In the genomic region with DNA sequence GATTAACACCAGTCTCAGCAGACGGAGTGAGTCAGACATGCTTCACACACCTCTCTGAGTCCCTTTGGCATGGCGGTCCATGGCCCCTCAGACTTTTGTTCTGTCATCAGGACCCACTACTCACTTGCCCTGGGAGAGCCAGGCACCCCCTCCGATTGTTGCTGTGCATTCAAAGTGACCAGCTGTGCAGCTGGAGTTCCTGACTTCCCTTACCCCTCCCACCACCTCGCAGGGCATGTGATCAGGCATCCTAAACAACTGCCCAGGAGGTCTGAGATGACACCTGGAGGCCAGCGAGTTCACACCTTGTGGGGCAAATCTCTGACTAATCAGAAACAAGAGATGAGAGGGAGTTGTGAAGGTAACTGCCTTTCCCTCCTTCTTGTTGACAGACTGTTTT, we compare ENCODE assay signal across 21 cellular contexts. TPM values are rescaled to one million over a fixed set of nuclear protein-coding genes. Genes with fewer than 3 reads are reported as not detected.
DNase-seq lines count a peak whose midpoint lies in the region; ATAC-seq, FAIRE-seq and TF ChIP-seq lines count a peak whose summit lies in the region.
"Had no signal": no experiment of that assay in that cellular context is flagged by ENCODE, and none has a peak within 500 bp of the region (broad histone marks: within the 10 kb centered on the region; RNA-seq: fewer than 3 reads in every experiment).

No MANE protein-coding gene starts in this region.

- intact Hi-C loops in A673 (cut with micrococcal nuclease; ENCODE audit: unreplicated experiment): no loop called here

- H3K36me3 Mint-ChIP-seq in astrocyte (ENCODE audit: low read depth, unreplicated experiment) (no peaks in the 10 kb centered on the region), mesothelial cell of epicardium (no peaks in the 10 kb centered on the region), WTC11 (0 out of 2 replicates have a peak, but pooled peaks cover 3% of the 10 kb centered on the region)
- H3K36me3 Mint-ChIP-seq: CD8-positive, alpha-beta T cell had no signal

- H3K4me1 ChIP-seq in BLaER1 (peaks cover 39% of the 10 kb centered on the region), astrocyte (ENCODE audit: insufficient read depth, low read length) (peaks cover 7% of the 10 kb centered on the region), neutrophil (ENCODE audit: control insufficient read depth in 1 of 2, insufficient read depth in 1 of 2, low read depth in 1 of 2, low read length in 1 of 2) (peaks cover 52 to 53% of the 10 kb centered on the region in 2 experiments), A673 (ENCODE audit: insufficient read depth, low read length, poor library complexity, severe bottlenecking) (no peaks in the 10 kb centered on the region)
- H3K4me1 ChIP-seq: BE2C had no signal

- H4K20me1 ChIP-seq in BLaER1: no peaks in the 10 kb centered on the region
- no peaks in the 10 kb centered on the region for H4K20me1 ChIP-seq in astrocyte (ENCODE audit: insufficient read depth, low read length)

- no peak for FAIRE-seq in astrocyte (lab: Jason Lieb, UNC)
- FAIRE-seq: G401.6, GM12891, H54, HepG2 had no signal

- peaks cover 20% of the 10 kb centered on the region for H3K27me3 Mint-ChIP-seq in astrocyte (ENCODE audit: low read depth, unreplicated experiment)
- peaks cover 44% of the 10 kb centered on the region for H3K27me3 Mint-ChIP-seq in mesothelial cell of epicardium (ENCODE audit: low read depth)
- peaks cover 14% of the 10 kb centered on the region for H3K27me3 Mint-ChIP-seq in WTC11 (ENCODE audit: low read depth)

- DNase-seq in astrocyte (ENCODE audit: low read depth) (no peak), A673 (ENCODE audit: low spot score) (no peak), mesothelial cell of epicardium (ENCODE audit: low spot score in 2 of 2, unreplicated experiment in 2 of 2) (no peak), WTC11 (ENCODE audit: low spot score) (no peak)
- DNase-seq: 8988T; ACHN; BE2C; Calu3; CD8-positive, alpha-beta T cell; DMS53; HCEC 1CT; KG1 had no signal

- H3K27me3 ChIP-seq in BLaER1 (no peaks in the 10 kb centered on the region), astrocyte (ENCODE audit: insufficient read depth, low read length) (peaks cover 5% of the 10 kb centered on the region), neutrophil (peaks cover 6% of the 10 kb centered on the region), A673 (replicated peaks; ENCODE audit: insufficient read depth, low read depth, low read length, poor library complexity) (peaks cover 23% of the 10 kb centered on the region)

- no peaks in the 10 kb centered on the region for H3K79me2 ChIP-seq in astrocyte (ENCODE audit: insufficient read depth, low read length)

- H3K9me3 ChIP-seq in BLaER1 (peaks cover 19% of the 10 kb centered on the region), astrocyte (ENCODE audit: insufficient read depth, low read depth, low read length) (no peaks in the 10 kb centered on the region), neutrophil (no peaks in the 10 kb centered on the region), A673 (ENCODE audit: low read depth, low read length, poor library complexity, severe bottlenecking) (no peaks in the 10 kb centered on the region)
- H3K9me3 ChIP-seq: BE2C had no signal

- no peak overlapping the region for H3K9ac ChIP-seq in BLaER1
- H3K9ac ChIP-seq in astrocyte (ENCODE audit: low read length): no peak overlapping the region

- POLR2A ChIA-PET in A673 (lab: Charles Lee; ENCODE audit: low non-redundant PET) (no interaction called here), WTC11 (lab: Charles Lee) (no interaction called here)

- H3K9me3 Mint-ChIP-seq in astrocyte (ENCODE audit: unreplicated experiment) (peaks cover 4% of the 10 kb centered on the region), mesothelial cell of epicardium (peaks cover 20% of the 10 kb centered on the region), WTC11 (peaks cover 18% of the 10 kb centered on the region)
- H3K9me3 Mint-ChIP-seq: GM23338 had no signal

- H3K36me3 ChIP-seq in BLaER1: no peaks in the 10 kb centered on the region
- H3K36me3 ChIP-seq in astrocyte (ENCODE audit: insufficient read depth, low read length): no peaks in the 10 kb centered on the region
- no peaks in the 10 kb centered on the region for H3K36me3 ChIP-seq in neutrophil
- no peaks in the 10 kb centered on the region for H3K36me3 ChIP-seq in A673 (ENCODE audit: insufficient read depth, low read length, poor library complexity, severe bottlenecking)
- H3K36me3 ChIP-seq: BE2C had no signal

- CTCF ChIA-PET in A673 (lab: Charles Lee): no interaction called here
- CTCF ChIA-PET in WTC11 (lab: Charles Lee): no interaction called here

- H3K4me3 ChIP-seq in BLaER1 (no peak overlapping the region), astrocyte (ENCODE audit: insufficient read depth, low read depth, low read length) (no peak overlapping the region), neutrophil (ENCODE audit: low read depth in 1 of 2, low read length in 1 of 2) (no peak overlapping the region), A673 (ENCODE audit: low read depth, low read length, poor library complexity, severe bottlenecking) (no peak overlapping the region)
- H3K4me3 ChIP-seq: GM23338 had no signal

- H3K27ac ChIP-seq in BLaER1: peak overlapping the region; percentile 18; the same call in 1 of the 2 replicates
- H3K27ac ChIP-seq in astrocyte (ENCODE audit: low read depth, low read length): no peak overlapping the region
- H3K27ac ChIP-seq in neutrophil: peak overlapping the region; percentile 82
- H3K27ac ChIP-seq in A673 (ENCODE audit: low read depth, low read length, poor library complexity, severe bottlenecking): no peak overlapping the region

- TF ChIP-seq CTCF in astrocyte (IDR thresholded peaks at IDR 0.05; ENCODE audit: insufficient read depth, low read depth, low read length) (no peak), neutrophil (IDR thresholded peaks at IDR 0.05) (no peak), A673 (conservative IDR thresholded peaks at IDR 0.05; ENCODE audit: low read depth, low read length) (no peak), mesothelial cell of epicardium (IDR thresholded peaks at IDR 0.05; ENCODE audit: unreplicated experiment) (no peak), WTC11 (IDR thresholded peaks at IDR 0.05) (no peak)

- no peak overlapping the region for H3K4me3 Mint-ChIP-seq in astrocyte (ENCODE audit: unreplicated experiment)
- no peak overlapping the region for H3K4me3 Mint-ChIP-seq in mesothelial cell of epicardium
- no peak overlapping the region for H3K4me3 Mint-ChIP-seq in WTC11
- H3K4me3 Mint-ChIP-seq: CD8-positive, alpha-beta T cell; GM23338 had no signal

- no peak overlapping the region for H3K27ac Mint-ChIP-seq in astrocyte (ENCODE audit: unreplicated experiment)
- H3K27ac Mint-ChIP-seq in mesothelial cell of epicardium: no peak overlapping the region
- no peak overlapping the region for H3K27ac Mint-ChIP-seq in WTC11
- H3K27ac Mint-ChIP-seq: CD8-positive, alpha-beta T cell; GM23338 had no signal

- peaks cover 3% of the 10 kb centered on the region for H3K4me1 Mint-ChIP-seq in astrocyte (ENCODE audit: low read depth, unreplicated experiment)
- H3K4me1 Mint-ChIP-seq in mesothelial cell of epicardium: no peaks in the 10 kb centered on the region
- peaks cover 13% of the 10 kb centered on the region for H3K4me1 Mint-ChIP-seq in WTC11

- H2AFZ ChIP-seq in astrocyte (ENCODE audit: low read depth, low read length): peak overlapping the region; percentile 15
- H2AFZ ChIP-seq: GM23338 had no signal

- ATAC-seq in esophagus mucosa (peak; percentile 16), GM18858 (IDR thresholded peaks at IDR 0.05; ENCODE audit: unreplicated experiment) (no peak), WTC11 (no peak)
- ATAC-seq: CD8-positive, alpha-beta T cell; GM23338; HepG2 had no signal

- BruUV-seq in A673 (replicated peaks; lab: Mats Ljungman, UMichigan): no TSS peak

- no peak overlapping the region for H3K4me2 ChIP-seq in BLaER1
- H3K4me2 ChIP-seq in astrocyte (ENCODE audit: low read length): no peak overlapping the region
- H3K4me2 ChIP-seq: GM23338 had no signal

TF ChIP-seq in WTC11, 78 proteins besides CTCF, POLR2A, EP300 and RAD21:
- no peak for TF ChIP-seq CREM (CRISPR knock-in tag; IDR thresholded peaks at IDR 0.05)
- no peak for TF ChIP-seq SP1 (CRISPR knock-in tag; conservative IDR thresholded peaks at IDR 0.05)
- no peak for TF ChIP-seq HMGA2 (CRISPR knock-in tag; IDR thresholded peaks at IDR 0.05)
- TF ChIP-seq TCF7 (CRISPR knock-in tag; IDR thresholded peaks at IDR 0.05; ENCODE audit: low read depth): no peak
- TF ChIP-seq, protein P1, sequence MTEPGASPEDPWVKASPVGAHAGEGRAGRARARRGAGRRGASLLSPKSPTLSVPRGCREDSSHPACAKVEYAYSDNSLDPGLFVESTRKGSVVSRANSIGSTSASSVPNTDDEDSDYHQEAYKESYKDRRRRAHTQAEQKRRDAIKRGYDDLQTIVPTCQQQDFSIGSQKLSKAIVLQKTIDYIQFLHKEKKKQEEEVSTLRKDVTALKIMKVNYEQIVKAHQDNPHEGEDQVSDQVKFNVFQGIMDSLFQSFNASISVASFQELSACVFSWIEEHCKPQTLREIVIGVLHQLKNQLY (CRISPR knock-in tag; IDR thresholded peaks at IDR 0.05): no peak
- no peak for TF ChIP-seq ZNF219 (CRISPR knock-in tag; IDR thresholded peaks at IDR 0.05; ENCODE audit: borderline replicate concordance)

RNA-seq across cellular contexts. Expression of gene HDAC4, which starts 35.3 kb away (rescaled TPM):
- total RNA-seq in astrocyte (11.8 and 12.4 TPM in 2 replicates), esophagus mucosa (33.9 TPM), A673 (2021) (36.0 and 40.0 TPM in 2 replicates), mesothelial cell of epicardium (45.8 to 59.2 TPM (median 48.9 TPM) in 3 replicates), WTC11 (2021) (35.0 to 44.4 TPM (median 42.3 TPM) in 3 replicates)

Comparison
In these comparisons a context has a peak if more than half of its experiments do, and no peak if none do; other contexts are left out.
1. H3K27ac ChIP-seq: peak in BLaER1 (single experiment) and neutrophil (single experiment); none in astrocyte (single experiment) and A673 (single experiment).